ENCODE assay signal across 1 cellular context in genomic region chr5:95711501-95712346, GRCh38.
TF ChIP-seq lines count a peak whose summit lies in the region.

No MANE protein-coding gene starts in this region.

TF ChIP-seq in HEK293, 187 proteins besides CTCF, POLR2A, EP300 and RAD21 (continued from another document and continues in another):
- TF ChIP-seq ZNF214 (tag by site-specific recombination; IDR thresholded peaks at IDR 0.05; ENCODE audit: borderline replicate concordance) (no peak), ZNF426 (tag by site-specific recombination; IDR thresholded peaks at IDR 0.05) (no peak), ZNF629 (tag by site-specific recombination; IDR thresholded peaks at IDR 0.05) (no peak), ZFP37 (tag by site-specific recombination; IDR thresholded peaks at IDR 0.05) (no peak; the same call in 1 of the 2 replicates), SETDB1 (IDR thresholded peaks at IDR 0.05; ENCODE audit: insufficient read length, low read length) (no peak), ZNF274 (IDR thresholded peaks at IDR 0.05; ENCODE audit: low read length) (no peak), ZNF274 (tag by site-specific recombination; IDR thresholded peaks at IDR 0.05; ENCODE audit: borderline replicate concordance) (no peak), SP2 (tag by site-specific recombination; IDR thresholded peaks at IDR 0.05) (peak; percentile 68), IKZF3 (tag by site-specific recombination; IDR thresholded peaks at IDR 0.05) (no peak), WT1 (tag by site-specific recombination; IDR thresholded peaks at IDR 0.05) (no peak), ZNF138 (tag by site-specific recombination; IDR thresholded peaks at IDR 0.05; ENCODE audit: borderline replicate concordance) (no peak), ZNF544 (tag by site-specific recombination; IDR thresholded peaks at IDR 0.05) (no peak), MZF1 (tag by site-specific recombination; IDR thresholded peaks at IDR 0.05; ENCODE audit: borderline replicate concordance) (no peak), KLF7 (tag by site-specific recombination; IDR thresholded peaks at IDR 0.05; ENCODE audit: borderline replicate concordance) (no peak), KLF10 (tag by site-specific recombination; IDR thresholded peaks at IDR 0.05) (no peak), BCL11A (tag by site-specific recombination; IDR thresholded peaks at IDR 0.05; ENCODE audit: low read depth) (no peak), SCRT1 (tag by site-specific recombination; IDR thresholded peaks at IDR 0.05; ENCODE audit: borderline replicate concordance) (0 out of 2 replicates have a peak, but pooled peaks have one; percentile 30), MYNN (tag by site-specific recombination; IDR thresholded peaks at IDR 0.05; ENCODE audit: borderline replicate concordance) (peak; percentile 85), ZNF311 (tag by site-specific recombination; IDR thresholded peaks at IDR 0.05; ENCODE audit: borderline replicate concordance) (no peak), TSHZ1 (tag by site-specific recombination; IDR thresholded peaks at IDR 0.05; ENCODE audit: borderline replicate concordance) (no peak), ZBTB26 (tag by site-specific recombination; optimal IDR thresholded peaks at IDR 0.05) (peak; percentile 18), ZNF423 (tag by site-specific recombination; IDR thresholded peaks at IDR 0.05) (peak; percentile 79), PATZ1 (tag by site-specific recombination; IDR thresholded peaks at IDR 0.05) (peak; percentile 49), ZNF112 (tag by site-specific recombination; IDR thresholded peaks at IDR 0.05) (no peak), ZNF2 (tag by site-specific recombination; IDR thresholded peaks at IDR 0.05) (0 out of 2 replicates have a peak, but pooled peaks have one; percentile 20), BCL11B (tag by site-specific recombination; IDR thresholded peaks at IDR 0.05; ENCODE audit: low read depth) (no peak), ZNF416 (tag by site-specific recombination; IDR thresholded peaks at IDR 0.05) (no peak), ZBTB17 (tag by site-specific recombination; IDR thresholded peaks at IDR 0.05) (peak; percentile 41; the same call in 1 of the 2 replicates), ZNF791 (tag by site-specific recombination; IDR thresholded peaks at IDR 0.05) (no peak), ZXDB (tag by site-specific recombination; IDR thresholded peaks at IDR 0.05) (peak; percentile 47), ZNF302 (tag by site-specific recombination; IDR thresholded peaks at IDR 0.05; ENCODE audit: low read depth) (no peak), ZNF24 (tag by site-specific recombination; IDR thresholded peaks at IDR 0.05) (no peak), ZBTB44 (tag by site-specific recombination; IDR thresholded peaks at IDR 0.05) (no peak), ZNF560 (tag by site-specific recombination; IDR thresholded peaks at IDR 0.05; ENCODE audit: borderline replicate concordance) (no peak), ZNF146 (tag by site-specific recombination; IDR thresholded peaks at IDR 0.05) (no peak), ZNF324 (tag by site-specific recombination; IDR thresholded peaks at IDR 0.05) (no peak), ZSCAN30 (tag by site-specific recombination; IDR thresholded peaks at IDR 0.05) (peak; percentile 22; the same call in 1 of the 2 replicates), TRIM28 (IDR thresholded peaks at IDR 0.05; ENCODE audit: borderline replicate concordance, low read length) (no peak), ZNF398 (tag by site-specific recombination; IDR thresholded peaks at IDR 0.05) (no peak), INSM2 (tag by site-specific recombination; IDR thresholded peaks at IDR 0.05) (no peak), ZNF514 (tag by site-specific recombination; IDR thresholded peaks at IDR 0.05) (no peak), HOXD13 (CRISPR knock-in tag; IDR thresholded peaks at IDR 0.05; ENCODE audit: borderline replicate concordance) (no peak), ZSCAN23 (tag by site-specific recombination; IDR thresholded peaks at IDR 0.05) (no peak), ZNF155 (tag by site-specific recombination; IDR thresholded peaks at IDR 0.05) (no peak), ZNF341 (tag by site-specific recombination; IDR thresholded peaks at IDR 0.05; ENCODE audit: low read depth) (peak; percentile 70), REST (tag by site-specific recombination; IDR thresholded peaks at IDR 0.05) (no peak; the same call in 1 of the 2 replicates), ZNF16 (tag by site-specific recombination; IDR thresholded peaks at IDR 0.05; ENCODE audit: low read depth) (no peak), YY2 (tag by site-specific recombination; IDR thresholded peaks at IDR 0.05) (peak; percentile 56; the same call in 1 of the 2 replicates), ZNF488 (tag by site-specific recombination; IDR thresholded peaks at IDR 0.05) (no peak), ZNF132 (tag by site-specific recombination; IDR thresholded peaks at IDR 0.05; ENCODE audit: borderline replicate concordance) (no peak)
